29 cellular contexts compared by ENCODE assay signal in genomic region chr19:6854758-6855157, GRCh38. TPM values are rescaled to one million over a fixed set of nuclear protein-coding genes. Genes with fewer than 3 reads are reported as not detected.
DNase-seq lines count a peak whose midpoint lies in the region; ATAC-seq and TF ChIP-seq lines count a peak whose summit lies in the region.
"Had no signal": no experiment of that assay in that cellular context is flagged by ENCODE, and none has a peak within 500 bp of the region (broad histone marks: within the 10 kb centered on the region; RNA-seq: fewer than 3 reads in every experiment).

No MANE protein-coding gene starts in this region.

- H3K14ac ChIP-seq in trophoblast cell (ENCODE audit: low read length): no peak overlapping the region

- H3K18ac ChIP-seq in trophoblast cell (ENCODE audit: low read length): no peak overlapping the region

- no peak overlapping the region for H2BK120ac ChIP-seq in trophoblast cell (ENCODE audit: insufficient read depth, low read length, poor library complexity)

- no peaks in the 10 kb centered on the region for H3K79me2 ChIP-seq in trophoblast cell (ENCODE audit: control insufficient read depth, insufficient read depth, low read length, poor library complexity)

- H3K9me3 Mint-ChIP-seq in activated naive CD8-positive, alpha-beta T cell (ENCODE audit: low read depth): no peaks in the 10 kb centered on the region
- H3K9me3 Mint-ChIP-seq in activated naive CD8-positive, alpha-beta T cell treated with anti-CD3 and anti-CD28 coated beads, Interleukin-2, amount 50 U/mL, for 24 hours: no peaks in the 10 kb centered on the region
- H3K9me3 Mint-ChIP-seq in activated naive CD8-positive, alpha-beta T cell treated with anti-CD3 and anti-CD28 coated beads for 36 hours: no peaks in the 10 kb centered on the region
- H3K9me3 Mint-ChIP-seq in memory B cell: no peaks in the 10 kb centered on the region
- H3K9me3 Mint-ChIP-seq: CD4-positive, CD25-positive, alpha-beta regulatory T cell had no signal

- no peaks in the 10 kb centered on the region for H3K27me3 Mint-ChIP-seq in activated naive CD8-positive, alpha-beta T cell
- no peaks in the 10 kb centered on the region for H3K27me3 Mint-ChIP-seq in activated naive CD8-positive, alpha-beta T cell treated with anti-CD3 and anti-CD28 coated beads, Interleukin-2, amount 50 U/mL, for 24 hours
- no peaks in the 10 kb centered on the region for H3K27me3 Mint-ChIP-seq in activated naive CD8-positive, alpha-beta T cell treated with anti-CD3 and anti-CD28 coated beads for 36 hours
- no peaks in the 10 kb centered on the region for H3K27me3 Mint-ChIP-seq in memory B cell
- H3K27me3 Mint-ChIP-seq: CD4-positive, CD25-positive, alpha-beta regulatory T cell had no signal

- H3K23ac ChIP-seq in trophoblast cell (ENCODE audit: low read length): no peak overlapping the region

- intact Hi-C loops in sigmoid colon (cut with DNase I): no loop called here

- no peak overlapping the region for H3K4me3 Mint-ChIP-seq in activated naive CD8-positive, alpha-beta T cell
- no peak overlapping the region for H3K4me3 Mint-ChIP-seq in activated naive CD8-positive, alpha-beta T cell treated with anti-CD3 and anti-CD28 coated beads, Interleukin-2, amount 50 U/mL, for 24 hours
- no peak overlapping the region for H3K4me3 Mint-ChIP-seq in activated naive CD8-positive, alpha-beta T cell treated with anti-CD3 and anti-CD28 coated beads for 36 hours
- H3K4me3 Mint-ChIP-seq in memory B cell: no peak overlapping the region
- H3K4me3 Mint-ChIP-seq: CD4-positive, CD25-positive, alpha-beta regulatory T cell had no signal

- peaks cover 8% of the 10 kb centered on the region for H3K36me3 Mint-ChIP-seq in activated naive CD8-positive, alpha-beta T cell
- peaks cover 31% of the 10 kb centered on the region for H3K36me3 Mint-ChIP-seq in activated naive CD8-positive, alpha-beta T cell treated with anti-CD3 and anti-CD28 coated beads, Interleukin-2, amount 50 U/mL, for 24 hours (ENCODE audit: low read depth)
- peaks cover 24% of the 10 kb centered on the region for H3K36me3 Mint-ChIP-seq in activated naive CD8-positive, alpha-beta T cell treated with anti-CD3 and anti-CD28 coated beads for 36 hours
- peaks cover 36% of the 10 kb centered on the region for H3K36me3 Mint-ChIP-seq in memory B cell

- no peak overlapping the region for H2AK5ac ChIP-seq in trophoblast cell (ENCODE audit: low read length)

- H3K9ac ChIP-seq in trophoblast cell (ENCODE audit: low read length): no peak overlapping the region
- H3K9ac ChIP-seq: BLaER1 had no signal

- no peak overlapping the region for H3K4me2 ChIP-seq in trophoblast cell (ENCODE audit: low read length)
- H3K4me2 ChIP-seq: BLaER1 had no signal

- TF ChIP-seq CTCF in sigmoid colon (IDR thresholded peaks at IDR 0.05): no peak

- H3K4me1 ChIP-seq in sigmoid colon: no peaks in the 10 kb centered on the region
- H3K4me1 ChIP-seq in trophoblast cell (ENCODE audit: control insufficient read depth in 1 of 2, insufficient read depth in 2 of 2, low read length in 2 of 2): no peaks in the 10 kb centered on the region
- H3K4me1 ChIP-seq: BLaER1 had no signal

- H3K4me1 Mint-ChIP-seq in activated naive CD8-positive, alpha-beta T cell (ENCODE audit: low read depth): no peaks in the 10 kb centered on the region
- H3K4me1 Mint-ChIP-seq in activated naive CD8-positive, alpha-beta T cell treated with anti-CD3 and anti-CD28 coated beads, Interleukin-2, amount 50 U/mL, for 24 hours: peaks cover 2% of the 10 kb centered on the region
- no peaks in the 10 kb centered on the region for H3K4me1 Mint-ChIP-seq in activated naive CD8-positive, alpha-beta T cell treated with anti-CD3 and anti-CD28 coated beads for 36 hours
- H3K4me1 Mint-ChIP-seq in memory B cell: peaks cover 2% of the 10 kb centered on the region

- no peak overlapping the region for H2BK5ac ChIP-seq in trophoblast cell (ENCODE audit: low read depth, low read length, poor library complexity)

- H2AFZ ChIP-seq in trophoblast cell (ENCODE audit: insufficient read depth, low read length, poor library complexity): no peak overlapping the region

- H3K79me1 ChIP-seq in trophoblast cell (ENCODE audit: low read length): no peaks in the 10 kb centered on the region

- no peak overlapping the region for H4K8ac ChIP-seq in trophoblast cell (ENCODE audit: low read depth, low read length)

- no peak overlapping the region for H3K4ac ChIP-seq in trophoblast cell (ENCODE audit: low read depth, low read length)

- no peak for DNase-seq in activated naive CD8-positive, alpha-beta T cell treated with anti-CD3 and anti-CD28 coated beads, Interleukin-2, amount 50 U/mL, for 24 hours
- DNase-seq in activated naive CD8-positive, alpha-beta T cell treated with anti-CD3 and anti-CD28 coated beads for 36 hours: no peak
- no peak for DNase-seq in memory B cell (ENCODE audit: low spot score in 2 of 2)
- DNase-seq in sigmoid colon: no peak
- DNase-seq in trophoblast cell: no peak
- DNase-seq: CD4-positive, CD25-positive, alpha-beta regulatory T cell; COR-L47; DMS 273 treated with DMSO at 0.1 percent for 48 hours; DMS79; EL; GDM1; Kasumi-1; NCI-H1092 treated with DMSO at 0.1 percent for 48 hours; NCI-H1436; NCI-H187; NCI-H2081 treated with DMSO at 0.1 percent for 48 hours; NCI-H2171; NCI-H226; NCI-H510A; NCI-H69; RPMI8226; SHP77 had no signal

- no peak overlapping the region for H4K91ac ChIP-seq in trophoblast cell (ENCODE audit: low read depth, low read length)

- no peak overlapping the region for H2BK12ac ChIP-seq in trophoblast cell (ENCODE audit: low read length)

- H3K27me3 ChIP-seq in sigmoid colon (peaks cover 0 to 8% (median 3%) of the 10 kb centered on the region in 3 donors), trophoblast cell (ENCODE audit: insufficient read depth, low read length) (no peaks in the 10 kb centered on the region)
- H3K27me3 ChIP-seq: BLaER1 had no signal

- H4K12ac ChIP-seq in trophoblast cell (ENCODE audit: low read depth, low read length): no peak overlapping the region

- H3K27ac Mint-ChIP-seq in activated naive CD8-positive, alpha-beta T cell: peak overlapping the region; percentile 41
- H3K27ac Mint-ChIP-seq in activated naive CD8-positive, alpha-beta T cell treated with anti-CD3 and anti-CD28 coated beads, Interleukin-2, amount 50 U/mL, for 24 hours: no peak overlapping the region
- H3K27ac Mint-ChIP-seq in activated naive CD8-positive, alpha-beta T cell treated with anti-CD3 and anti-CD28 coated beads for 36 hours: peak overlapping the region; percentile 0
- H3K27ac Mint-ChIP-seq in memory B cell: peak overlapping the region; percentile 3

- ATAC-seq in activated naive CD8-positive, alpha-beta T cell treated with anti-CD3 and anti-CD28 coated beads, Interleukin-2, amount 50 U/mL, for 24 hours: no peak
- ATAC-seq in memory B cell (ENCODE audit: low read depth) (no peak), HG03521 (IDR thresholded peaks at IDR 0.05; ENCODE audit: unreplicated experiment) (no peak), GM19324 (IDR thresholded peaks at IDR 0.05; ENCODE audit: low FRiP score, unreplicated experiment) (no peak)
- ATAC-seq: HCT116, HepG2 had no signal

- no peaks in the 10 kb centered on the region for H3K9me3 ChIP-seq in sigmoid colon
- H3K9me3 ChIP-seq in trophoblast cell (ENCODE audit: insufficient read depth, low read depth, low read length): peaks cover 3% of the 10 kb centered on the region
- H3K9me3 ChIP-seq: BLaER1 had no signal

- 91 to 95% methylated on average over 2 of the region's 2 CpGs for WGBS in sigmoid colon, 2 donors
- no CpG with 5 or more reads among the region's 2 CpGs for WGBS in trophoblast cell (ENCODE audit: extremely low coverage, insufficient coverage, insufficient read length)

- H3K27ac ChIP-seq in sigmoid colon (no peak overlapping the region), trophoblast cell (ENCODE audit: low read depth, low read length) (no peak overlapping the region)
- H3K27ac ChIP-seq: BLaER1 had no signal

- H3K4me3 ChIP-seq in sigmoid colon (no peak overlapping the region), trophoblast cell (ENCODE audit: low read depth, low read length) (no peak overlapping the region)
- H3K4me3 ChIP-seq: BLaER1 had no signal

- H3K36me3 ChIP-seq in sigmoid colon (no peaks in the 10 kb centered on the region), trophoblast cell (ENCODE audit: control insufficient read depth in 1 of 2, insufficient read depth in 2 of 2, low read length in 2 of 2) (no peaks in the 10 kb centered on the region)

- no peak for TF ChIP-seq EP300 in sigmoid colon (IDR thresholded peaks at IDR 0.05)

- TF ChIP-seq POLR2A in sigmoid colon (IDR thresholded peaks at IDR 0.05): no peak

RNA-seq across cellular contexts. Expression of gene ADGRE1, which starts 32.6 kb away (rescaled TPM):
- 1 to 10 TPM in 1 of 2 experiments, under 1 TPM in 1; 0.88 to 1.3 TPM for total RNA-seq in activated naive CD8-positive, alpha-beta T cell treated with anti-CD3 and anti-CD28 coated beads for 36 hours
- under 1 TPM in 1 of 4 donors, not detected in 3; 0.28 TPM for total RNA-seq in sigmoid colon
- polyA plus RNA-seq in sigmoid colon: 1 to 10 TPM in 2 of 3 donors, under 1 TPM in 1; 0.61 to 1.8 (median 1.2) TPM
- not detected in 2 replicates for polyA plus RNA-seq in trophoblast cell (2013)
- total RNA-seq: HepG2 had no signal
- polyA plus RNA-seq: AG04450, HepG2 had no signal
